ENCODE assay signal across 7 cellular contexts in the genomic region with DNA sequence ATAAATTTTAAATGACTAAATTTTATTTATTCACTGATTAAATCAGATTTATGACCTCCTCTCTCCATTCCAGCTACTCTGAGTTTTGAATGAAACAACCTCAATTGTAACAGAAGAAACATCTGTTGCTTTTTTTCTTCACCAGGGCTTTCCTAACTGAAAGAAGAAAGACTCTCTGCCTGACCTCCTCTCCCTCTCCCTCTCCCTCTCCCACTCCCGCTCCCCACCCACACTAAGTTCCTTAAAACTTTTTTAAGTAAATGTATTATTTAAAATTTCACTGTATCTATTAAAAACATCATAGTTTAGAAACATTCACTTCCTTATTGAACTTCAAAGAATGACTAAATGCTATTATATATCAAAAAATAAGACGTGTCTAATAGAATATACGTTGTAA.
DNase-seq lines count a peak whose midpoint lies in the region; ATAC-seq and TF ChIP-seq lines count a peak whose summit lies in the region.

No MANE protein-coding gene starts in this region.

- TF ChIP-seq EP300 in esophagus muscularis mucosa (IDR thresholded peaks at IDR 0.05) (no peak), sigmoid colon (IDR thresholded peaks at IDR 0.05) (no peak)

- H4K20me1 ChIP-seq in OCI-LY3 (ENCODE audit: insufficient read depth, low read length), result no peaks in the 10 kb centered on the region

- ATAC-seq in GM21381 (IDR thresholded peaks at IDR 0.05; ENCODE audit: unreplicated experiment) (peak; percentile 6), HG03378 (IDR thresholded peaks at IDR 0.05; ENCODE audit: unreplicated experiment) (no peak)

- H3K4me1 ChIP-seq in OCI-LY3 (ENCODE audit: low read length) (peaks cover 19% of the 10 kb centered on the region), esophagus muscularis mucosa (peaks cover 8 to 38% (median 25%) of the 10 kb centered on the region in 4 donors), sigmoid colon (peaks cover 0 to 37% (median 23%) of the 10 kb centered on the region in 4 donors)

- DNase-seq in esophagus muscularis mucosa (ENCODE audit: extremely low spot score) (no peak), sigmoid colon (no peak), NCI-H774 (lab: John Stamatoyannopoulos, UW) (no peak), SHP77 treated with DMSO at 0.1 percent for 48 hours (lab: John Stamatoyannopoulos, UW) (no peak)

- H3K4me3 ChIP-seq in OCI-LY3 (ENCODE audit: low read length), result peak overlapping the region; percentile 79
- peak overlapping the region; percentile 38 to 59 (median 54) for H3K4me3 ChIP-seq in esophagus muscularis mucosa
- H3K4me3 ChIP-seq in sigmoid colon, result peak overlapping the region in 3 of 4 donors; percentile 2 to 52 (median 48)

- intact Hi-C loops in esophagus muscularis mucosa (cut with DNase I) (no loop called here), sigmoid colon (cut with DNase I) (no loop called here)

- H3K27me3 ChIP-seq in OCI-LY3 (ENCODE audit: low read depth, low read length) (no peaks in the 10 kb centered on the region), esophagus muscularis mucosa (no peaks in the 10 kb centered on the region), sigmoid colon (no peaks in the 10 kb centered on the region)

- no peak for TF ChIP-seq CTCF in OCI-LY3 (IDR thresholded peaks at IDR 0.05; ENCODE audit: low read depth, low read length)
- TF ChIP-seq CTCF in esophagus muscularis mucosa (IDR thresholded peaks at IDR 0.05), result no peak
- no peak for TF ChIP-seq CTCF in sigmoid colon (IDR thresholded peaks at IDR 0.05)

- H3K27ac ChIP-seq in OCI-LY3 (ENCODE audit: low read length) (no peak overlapping the region), esophagus muscularis mucosa (replicated peaks in 1 of 4) (no peak overlapping the region), sigmoid colon (peak overlapping the region in 2 of 4 donors; percentile 58 to 68)

- H3K36me3 ChIP-seq in OCI-LY3 (replicated peaks; ENCODE audit: low read depth, low read length) (no peaks in the 10 kb centered on the region), esophagus muscularis mucosa (no peaks in the 10 kb centered on the region), sigmoid colon (no peaks in the 10 kb centered on the region)

- TF ChIP-seq POLR2A in esophagus muscularis mucosa (IDR thresholded peaks at IDR 0.05; ENCODE audit: low read depth) (no peak), sigmoid colon (IDR thresholded peaks at IDR 0.05) (no peak)

- WGBS in esophagus muscularis mucosa, result 28% methylated on average over 3 of the region's 3 CpGs
- 8 to 29% methylated on average over 3 of the region's 3 CpGs for WGBS in sigmoid colon, 2 donors

- H2AFZ ChIP-seq in OCI-LY3 (ENCODE audit: low read depth, low read length), result no peak overlapping the region

- H3K4me2 ChIP-seq in OCI-LY3 (ENCODE audit: low read length), result peak overlapping the region; percentile 85

- H3K9ac ChIP-seq in OCI-LY3 (ENCODE audit: low read length), result peak overlapping the region; percentile 60

- no peaks in the 10 kb centered on the region; the same call in 1 of the 2 replicates for H3K79me2 ChIP-seq in OCI-LY3 (ENCODE audit: low read length)

- no peaks in the 10 kb centered on the region for H3K9me3 ChIP-seq in OCI-LY3 (ENCODE audit: insufficient read depth, low read length)
- no peaks in the 10 kb centered on the region for H3K9me3 ChIP-seq in esophagus muscularis mucosa
- no peaks in the 10 kb centered on the region for H3K9me3 ChIP-seq in sigmoid colon
